9 cellular contexts compared by ENCODE assay signal in genomic region chr4:119284876-119285611, GRCh38. TPM values are rescaled to one million over a fixed set of nuclear protein-coding genes. Genes with fewer than 3 reads are reported as not detected.
DNase-seq lines count a peak whose midpoint lies in the region; ATAC-seq and TF ChIP-seq lines count a peak whose summit lies in the region.
"Had no signal": no experiment of that assay in that cellular context is flagged by ENCODE, and none has a peak within 500 bp of the region (broad histone marks: within the 10 kb centered on the region; RNA-seq: fewer than 3 reads in every experiment).

No MANE protein-coding gene starts in this region.

- peak overlapping the region; percentile 86 for H2AFZ ChIP-seq in ACC112 (ENCODE audit: low read length, unreplicated experiment)

- H3K27ac ChIP-seq in ACC112 (ENCODE audit: low read depth, low read length) (peak overlapping the region; percentile 35), foreskin keratinocyte (peak overlapping the region; percentile 57)

- peaks cover 6% of the 10 kb centered on the region for H3K4me1 ChIP-seq in ACC112 (ENCODE audit: control insufficient read depth, insufficient read depth, low read length, unreplicated experiment)
- peaks cover 4% of the 10 kb centered on the region for H3K4me1 ChIP-seq in foreskin keratinocyte

- H3K4me3 ChIP-seq in ACC112 (ENCODE audit: low read depth, low read length), result peak overlapping the region; percentile 73

- peak; percentile 70 for ATAC-seq in GM21447 (IDR thresholded peaks at IDR 0.05; ENCODE audit: unreplicated experiment)
- peak; percentile 67 for ATAC-seq in foreskin keratinocyte
- no peak for ATAC-seq in GM19328 (IDR thresholded peaks at IDR 0.05; ENCODE audit: unreplicated experiment)
- ATAC-seq in GM19452 (IDR thresholded peaks at IDR 0.05; ENCODE audit: unreplicated experiment), result no peak

- H3K79me2 ChIP-seq in ACC112 (ENCODE audit: control insufficient read depth, insufficient read depth, low read length, unreplicated experiment), result peaks cover 3% of the 10 kb centered on the region

- no peaks in the 10 kb centered on the region for H3K27me3 ChIP-seq in ACC112 (ENCODE audit: insufficient read depth, low read length)
- H3K27me3 ChIP-seq in foreskin keratinocyte, result no peaks in the 10 kb centered on the region

- TF ChIP-seq CTCF in foreskin keratinocyte (conservative IDR thresholded peaks at IDR 0.05), result no peak

- H3K36me3 ChIP-seq in ACC112 (ENCODE audit: insufficient read depth, low read length), result 0 out of 2 replicates have a peak, but pooled peaks cover 10% of the 10 kb centered on the region

- DNase-seq in RPMI7951 (ENCODE audit: low read depth) (peak; percentile 36), foreskin keratinocyte (peak in 1 of 2 donors; percentile 22), superior temporal gyrus (ENCODE audit: extremely low spot score) (peak; percentile 41), activated gamma-delta T cell treated with Interleukin-2 at 50 U/mL for 16 hours (no peak)

RNA-seq across cellular contexts. Expression of gene FABP2, which starts 36.9 kb away (rescaled TPM):
- not detected in 2 replicates for total RNA-seq in RPMI7951 (2014; rRNA removed; shearing (Covaris generic))
- not detected in 2 replicates for total RNA-seq in foreskin keratinocyte
- not detected in 2 replicates for polyA plus RNA-seq in foreskin keratinocyte
- total RNA-seq: subcutaneous adipose tissue had no signal

Comparison
In these comparisons a context has a peak if more than half of its experiments do, and no peak if none do; other contexts are left out.
1. ATAC-seq: peak in GM21447 (single experiment) and foreskin keratinocyte (single experiment); none in GM19328 (single experiment) and GM19452 (single experiment).